In the genomic region with DNA sequence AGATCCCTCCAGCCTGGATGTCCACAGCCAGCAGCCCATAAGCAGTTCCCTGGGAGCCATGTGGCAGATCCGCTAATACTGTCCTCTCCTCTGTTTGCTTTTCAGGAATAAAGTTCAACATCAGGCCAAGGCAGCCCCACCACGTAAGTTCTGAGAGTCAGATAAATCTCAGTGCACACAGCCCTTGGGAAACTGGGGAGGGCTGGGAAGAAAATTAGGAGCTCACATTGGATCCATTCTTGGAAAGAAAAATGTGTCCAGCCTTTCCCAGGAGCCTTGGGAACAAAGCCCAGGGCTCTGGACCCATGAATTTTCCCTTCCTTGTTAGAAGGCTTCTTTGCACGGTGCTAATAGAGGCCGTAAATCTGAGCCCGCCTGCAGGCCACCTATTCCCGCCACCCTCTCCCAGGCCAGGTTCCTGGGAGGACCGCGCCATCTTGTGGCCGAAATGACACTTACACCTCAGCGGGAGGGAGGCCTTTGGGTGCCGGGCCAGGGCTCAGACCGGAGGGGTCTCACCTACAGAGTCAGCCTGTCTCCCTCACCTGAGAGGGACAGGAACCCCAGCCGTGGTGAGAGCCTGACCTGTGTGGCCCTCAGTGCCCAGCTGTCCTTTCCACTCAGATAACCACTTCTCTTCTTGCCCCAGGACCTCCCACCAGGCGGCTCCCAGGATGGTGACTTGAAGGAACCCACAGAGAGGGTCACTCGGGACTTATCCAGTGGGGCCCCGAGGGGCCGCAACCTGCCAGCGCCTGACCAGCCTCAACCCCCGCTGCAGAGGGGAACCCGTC, we compare ENCODE assay signal across 9 cellular contexts. TPM values are rescaled to one million over a fixed set of nuclear protein-coding genes. Genes with fewer than 3 reads are reported as not detected.
DNase-seq lines count a peak whose midpoint lies in the region; ATAC-seq and TF ChIP-seq lines count a peak whose summit lies in the region.
"Had no signal": no experiment of that assay in that cellular context is flagged by ENCODE, and none has a peak within 500 bp of the region (broad histone marks: within the 10 kb centered on the region; RNA-seq: fewer than 3 reads in every experiment).

No MANE protein-coding gene starts in this region.

- no peak for TF ChIP-seq EP300 in upper lobe of left lung (IDR thresholded peaks at IDR 0.05)

- H3K4me1 ChIP-seq in upper lobe of left lung = peaks cover 0 to 3% (median 0%) of the 10 kb centered on the region in 4 donors

- ATAC-seq in activated T-helper 17 cell treated with anti-CD3 and anti-CD28 coated beads, Interleukin-2, amount 50 U/mL, for 72 hours (replicated peaks) = peak; percentile 79
- peak in 1 of 2 donors; percentile 69 for ATAC-seq in upper lobe of left lung (ENCODE audit: low FRiP score in 2 of 2)
- ATAC-seq in HG02623 (IDR thresholded peaks at IDR 0.05; ENCODE audit: unreplicated experiment) = no peak

- H3K4me3 ChIP-seq in GM12864 (ENCODE audit: low read depth, low read length) = no peak overlapping the region
- no peak overlapping the region for H3K4me3 ChIP-seq in LNCaP clone FGC (ENCODE audit: low read depth, low read length)
- H3K4me3 ChIP-seq in fibroblast of villous mesenchyme (ENCODE audit: low read depth, low read length) = no peak overlapping the region
- H3K4me3 ChIP-seq in upper lobe of left lung = no peak overlapping the region

- no peak overlapping the region for H3K27ac Mint-ChIP-seq in activated T-helper 17 cell treated with anti-CD3 and anti-CD28 coated beads, Interleukin-2, amount 50 U/mL, for 72 hours
- H3K27ac Mint-ChIP-seq: dendritic cell treated with granulocyte-macrophage colony-stimulating factor and Interleukin-4, amounts not matched to agents 40 ng/mL and 50 ng/mL, for 4 days had no signal

- H3K4me1 Mint-ChIP-seq in activated T-helper 17 cell treated with anti-CD3 and anti-CD28 coated beads, Interleukin-2, amount 50 U/mL, for 72 hours = no peaks in the 10 kb centered on the region

- H3K27me3 Mint-ChIP-seq in activated T-helper 17 cell treated with anti-CD3 and anti-CD28 coated beads, Interleukin-2, amount 50 U/mL, for 72 hours = peaks cover 16% of the 10 kb centered on the region
- H3K27me3 Mint-ChIP-seq: dendritic cell treated with granulocyte-macrophage colony-stimulating factor and Interleukin-4, amounts not matched to agents 40 ng/mL and 50 ng/mL, for 4 days had no signal

- H3K9me3 Mint-ChIP-seq in activated T-helper 17 cell treated with anti-CD3 and anti-CD28 coated beads, Interleukin-2, amount 50 U/mL, for 72 hours = no peaks in the 10 kb centered on the region
- H3K9me3 Mint-ChIP-seq: dendritic cell treated with granulocyte-macrophage colony-stimulating factor and Interleukin-4, amounts not matched to agents 40 ng/mL and 50 ng/mL, for 4 days had no signal

- H3K4me3 Mint-ChIP-seq in activated T-helper 17 cell treated with anti-CD3 and anti-CD28 coated beads, Interleukin-2, amount 50 U/mL, for 72 hours = no peak overlapping the region
- H3K4me3 Mint-ChIP-seq: dendritic cell treated with granulocyte-macrophage colony-stimulating factor and Interleukin-4, amounts not matched to agents 40 ng/mL and 50 ng/mL, for 4 days had no signal

- no peak overlapping the region for H3K27ac ChIP-seq in upper lobe of left lung

- 28 to 73% methylated on average over 8 to 20 of the region's 20 CpGs for WGBS in upper lobe of left lung, 2 donors

- H3K36me3 ChIP-seq in upper lobe of left lung = no peaks in the 10 kb centered on the region

- no peaks in the 10 kb centered on the region for H3K36me3 Mint-ChIP-seq in activated T-helper 17 cell treated with anti-CD3 and anti-CD28 coated beads, Interleukin-2, amount 50 U/mL, for 72 hours (ENCODE audit: low read depth)

- no peak for TF ChIP-seq POLR2A in upper lobe of left lung (IDR thresholded peaks at IDR 0.05)

- TF ChIP-seq CTCF in GM12864 (IDR thresholded peaks at IDR 0.05; ENCODE audit: low read depth, low read length, missing control alignments) (peak; percentile 76), LNCaP clone FGC (IDR thresholded peaks at IDR 0.05; ENCODE audit: control insufficient read depth, extremely low read depth, insufficient read depth) (peak; percentile 94), fibroblast of villous mesenchyme (IDR thresholded peaks at IDR 0.05; ENCODE audit: insufficient read depth, low read depth, low read length) (peak; percentile 86), upper lobe of left lung (IDR thresholded peaks at IDR 0.05) (peak; percentile 69 to 93 (median 82))

- H3K27me3 ChIP-seq in upper lobe of left lung = no peaks in the 10 kb centered on the region

- no peaks in the 10 kb centered on the region for H3K9me3 ChIP-seq in upper lobe of left lung

- DNase-seq in GM12864 (ENCODE audit: low read depth) = peak; percentile 7
- DNase-seq in LNCaP clone FGC (ENCODE audit: low read depth) = peak; percentile 22
- peak; percentile 50 for DNase-seq in RPMI7951 (ENCODE audit: low read depth)
- DNase-seq in fibroblast of villous mesenchyme (ENCODE audit: low read depth) = peak; percentile 62
- DNase-seq in occipital lobe (lab: John Stamatoyannopoulos, UW) = peak; percentile 56
- DNase-seq in upper lobe of left lung = peak; percentile 56 to 60

RNA-seq across cellular contexts. Expression of a gene that starts 25.2 kb away (rescaled TPM):
- total RNA-seq in RPMI7951 (2014; rRNA removed; shearing (Covaris generic)) = 62.4 and 95.0 TPM in 2 replicates
- 10 to 100 TPM in 1 of 2 donors, 1 to 10 TPM in 1; 8.4 to 11.7 TPM for total RNA-seq in activated T-helper 17 cell treated with anti-CD3 and anti-CD28 coated beads, Interleukin-2, amount 50 U/mL, for 72 hours
- total RNA-seq in fibroblast of villous mesenchyme = 13.0 and 18.0 TPM in 2 replicates
- 85.5 TPM for total RNA-seq in occipital lobe
- 10 to 100 TPM; 13.4 to 98.1 (median 30.5) TPM for total RNA-seq in upper lobe of left lung

Comparison
In these comparisons a context has a peak if more than half of its experiments do, and no peak if none do; other contexts are left out.
1. DNase-seq: peak in every context shown above with its lines; median percentile 62 in fibroblast of villous mesenchyme; 58 in upper lobe of left lung; 56 in occipital lobe; 50 in RPMI7951; 22 in LNCaP clone FGC; 7 in GM12864.